Comparison of ENCODE assay signal across 13 cellular contexts in the genomic region with DNA sequence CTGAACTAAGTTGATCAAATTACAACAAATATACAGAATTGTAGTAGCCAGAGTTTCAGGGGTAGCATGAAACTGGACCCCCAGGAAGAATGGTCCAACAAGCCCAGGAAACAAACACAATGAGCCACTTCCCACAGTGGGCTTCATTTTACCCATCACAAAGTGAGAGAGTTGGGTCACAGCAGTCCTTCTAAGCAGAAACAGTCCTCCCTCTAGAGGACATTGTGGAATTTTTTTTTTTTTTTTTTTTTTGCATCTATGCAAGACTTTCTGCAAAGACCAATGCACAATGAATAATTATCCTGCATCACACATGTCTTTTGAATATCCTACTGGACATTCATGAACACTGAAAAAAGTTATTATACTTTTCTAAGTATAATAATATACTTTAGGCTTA.
A peak's percentile ranks its signal among the peaks of the same experiment; 100 is the strongest.
DNase-seq lines count a peak whose midpoint lies in the region; ATAC-seq, FAIRE-seq and TF ChIP-seq lines count a peak whose summit lies in the region.
"Had no signal": no experiment of that assay in that cellular context is flagged by ENCODE, and none has a peak within 500 bp of the region (broad histone marks: within the 10 kb centered on the region; RNA-seq: fewer than 3 reads in every experiment).

No MANE protein-coding gene starts in this region.

- H3K9ac ChIP-seq in HepG2 (ENCODE audit: insufficient read depth, low read depth, low read length) (no peak overlapping the region), endodermal cell (ENCODE audit: extremely low read depth, low read length, poor library complexity, severe bottlenecking) (no peak overlapping the region)

- H3K36me3 ChIP-seq in HepG2 (replicated peaks in 1 of 2; ENCODE audit: control insufficient read depth in 1 of 2, insufficient read depth in 2 of 2, low read length in 2 of 2) = no peaks in the 10 kb centered on the region
- no peaks in the 10 kb centered on the region for H3K36me3 ChIP-seq in right lobe of liver
- no peaks in the 10 kb centered on the region for H3K36me3 ChIP-seq in endodermal cell (ENCODE audit: control insufficient read depth, insufficient read depth, low read length)
- H3K36me3 ChIP-seq: spleen had no signal

- TF ChIP-seq EP300 in HepG2 (IDR thresholded peaks at IDR 0.05; ENCODE audit: low read depth in 2 of 2, low read length in 2 of 2) (no peak), HepG2 (CRISPR knock-in tag; IDR thresholded peaks at IDR 0.05; ENCODE audit: borderline replicate concordance) (no peak)

- H3K4me3 Mint-ChIP-seq in endodermal cell = no peak overlapping the region
- no peak overlapping the region for H3K4me3 Mint-ChIP-seq in stimulated activated memory B cell treated with anti-CD40 and anti-IgM and Interleukin-4, amounts not matched to agents 10 μg/mL and 1 μg/mL and 100 μg/mL, for 72 hours
- H3K4me3 Mint-ChIP-seq: activated naive CD8-positive, alpha-beta T cell treated with anti-CD3 and anti-CD28 coated beads, Interleukin-2, amount 10 ng/mL, durations not matched to agents 7 days and 5 days had no signal

- H3K27me3 Mint-ChIP-seq in endodermal cell (ENCODE audit: insufficient read depth) = no peaks in the 10 kb centered on the region
- H3K27me3 Mint-ChIP-seq in stimulated activated memory B cell treated with anti-CD40 and anti-IgM and Interleukin-4, amounts not matched to agents 10 μg/mL and 1 μg/mL and 100 μg/mL, for 72 hours = no peaks in the 10 kb centered on the region
- H3K27me3 Mint-ChIP-seq: activated naive CD8-positive, alpha-beta T cell treated with anti-CD3 and anti-CD28 coated beads, Interleukin-2, amount 10 ng/mL, durations not matched to agents 7 days and 5 days had no signal

- H3K4me2 ChIP-seq in HepG2 (ENCODE audit: low read depth, low read length) = no peak overlapping the region

- intact Hi-C loops in HepG2 (cut with micrococcal nuclease; ENCODE audit: unreplicated experiment) (no loop called here), right lobe of liver (cut with DNase I) (no loop called here)

- H3K4me1 ChIP-seq in HepG2 (ENCODE audit: insufficient read depth, low read length) (no peaks in the 10 kb centered on the region), right lobe of liver (no peaks in the 10 kb centered on the region), endodermal cell (ENCODE audit: control insufficient read depth, insufficient read depth, low read length) (no peaks in the 10 kb centered on the region)

- H3K4me3 ChIP-seq in HepG2 (replicated peaks in 1 of 3; ENCODE audit: insufficient read depth in 1 of 3, low read depth in 2 of 3, low read length in 3 of 3) = no peak overlapping the region
- no peak overlapping the region for H3K4me3 ChIP-seq in right lobe of liver
- no peak overlapping the region for H3K4me3 ChIP-seq in endodermal cell (ENCODE audit: low read length)
- H3K4me3 ChIP-seq: spleen had no signal

- H4K20me1 ChIP-seq in HepG2 (ENCODE audit: insufficient read depth, low read length) = no peaks in the 10 kb centered on the region

- CTCF ChIA-PET in HepG2 (lab: Yijun Ruan, JAX; ENCODE audit: low intra/inter-chr PET ratio, low total read pairs) = no interaction called here

- DNase-seq in HepG2 (ENCODE audit: low spot score) = no peak
- no peak for DNase-seq in right lobe of liver
- DNase-seq in NCI-H526 treated with DMSO at 0.1 percent for 48 hours (lab: John Stamatoyannopoulos, UW) = peak; percentile 19
- no peak for DNase-seq in endodermal cell
- DNase-seq in urothelium cell line (ENCODE audit: low spot score) = peak; percentile 21
- no peak for DNase-seq in RPMI8226
- DNase-seq in MV-4-11 (lab: John Stamatoyannopoulos, UW) = no peak
- DNase-seq: activated naive CD8-positive, alpha-beta T cell treated with anti-CD3 and anti-CD28 coated beads, Interleukin-2, amount 10 ng/mL, durations not matched to agents 7 days and 5 days; mesenchymal stem cell; spleen; stimulated activated naive CD4-positive, alpha-beta T cell treated with Interleukin-2 at 50 U/mL for 16 hours had no signal

- TF ChIP-seq POLR2A in HepG2 (IDR thresholded peaks at IDR 0.05; ENCODE audit: insufficient read depth in 1 of 2, low read depth in 2 of 2, low read length in 2 of 2) (no peak), right lobe of liver (IDR thresholded peaks at IDR 0.05) (no peak)

- POLR2A ChIA-PET in HepG2 (lab: Yijun Ruan, JAX) = no interaction called here

- 0 out of 2 replicates have a peak, but pooled peaks have one; percentile 14 for TF ChIP-seq CTCF in HepG2 (CRISPR knock-in tag; IDR thresholded peaks at IDR 0.05)
- TF ChIP-seq CTCF in right lobe of liver (IDR thresholded peaks at IDR 0.05) = peak in 1 of 4 donors; percentile 13
- peak; percentile 76 for TF ChIP-seq CTCF in endodermal cell (conservative IDR thresholded peaks at IDR 0.05)

- peak; percentile 41; the same call in 2 of the 3 replicates for ATAC-seq in HepG2
- ATAC-seq in right lobe of liver = no peak
- ATAC-seq in stimulated activated memory B cell treated with anti-CD40 and anti-IgM and Interleukin-4, amounts not matched to agents 10 μg/mL and 1 μg/mL and 100 μg/mL, for 72 hours = no peak
- ATAC-seq: activated CD4-positive, CD25-positive, alpha-beta regulatory T cell treated with anti-CD3 and anti-CD28 coated beads, Interleukin-2, amount 50 U/mL, for 24 hours had no signal

- H3K9me3 ChIP-seq in HepG2 (ENCODE audit: low read length) = no peaks in the 10 kb centered on the region
- H3K9me3 ChIP-seq in right lobe of liver = no peaks in the 10 kb centered on the region
- no peaks in the 10 kb centered on the region for H3K9me3 ChIP-seq in endodermal cell (ENCODE audit: control insufficient read depth, low read length)
- H3K9me3 ChIP-seq: spleen had no signal

- H3K27me3 ChIP-seq in HepG2 (ENCODE audit: control insufficient read depth in 1 of 2, insufficient read depth in 2 of 2, low read length in 2 of 2) (no peaks in the 10 kb centered on the region), right lobe of liver (no peaks in the 10 kb centered on the region), endodermal cell (ENCODE audit: control insufficient read depth, insufficient read depth, low read length, poor library complexity, severe bottlenecking) (no peaks in the 10 kb centered on the region)
- H3K27me3 ChIP-seq: spleen had no signal

- no peak overlapping the region for H2AFZ ChIP-seq in HepG2 (ENCODE audit: low read length)

- H3K27ac ChIP-seq in HepG2 (ENCODE audit: extremely low read length, insufficient read depth, low read length) = no peak overlapping the region
- H3K27ac ChIP-seq in right lobe of liver = no peak overlapping the region
- no peak overlapping the region for H3K27ac ChIP-seq in endodermal cell (ENCODE audit: low read depth, low read length)
- H3K27ac ChIP-seq: spleen had no signal

- H3K36me3 Mint-ChIP-seq in endodermal cell (ENCODE audit: low read depth) = no peaks in the 10 kb centered on the region
- H3K36me3 Mint-ChIP-seq in stimulated activated memory B cell treated with anti-CD40 and anti-IgM and Interleukin-4, amounts not matched to agents 10 μg/mL and 1 μg/mL and 100 μg/mL, for 72 hours = no peaks in the 10 kb centered on the region
- H3K36me3 Mint-ChIP-seq: activated naive CD8-positive, alpha-beta T cell treated with anti-CD3 and anti-CD28 coated beads, Interleukin-2, amount 10 ng/mL, durations not matched to agents 7 days and 5 days had no signal

- H3K9me3 Mint-ChIP-seq in endodermal cell = no peaks in the 10 kb centered on the region
- peaks cover 3% of the 10 kb centered on the region for H3K9me3 Mint-ChIP-seq in stimulated activated memory B cell treated with anti-CD40 and anti-IgM and Interleukin-4, amounts not matched to agents 10 μg/mL and 1 μg/mL and 100 μg/mL, for 72 hours

- in situ Hi-C loops in HepG2 (cut with HindIII; ENCODE audit: extremely low pct_ligation_motif_present, low pct_unique_long_range_greater_than_20kb) = loop anchor here (25.0 kb wide), 1 partner anchor 640 kb away; no protein-coding TSS in a partner anchor

- H3K4me1 Mint-ChIP-seq in endodermal cell = peaks cover 3% of the 10 kb centered on the region
- H3K4me1 Mint-ChIP-seq in stimulated activated memory B cell treated with anti-CD40 and anti-IgM and Interleukin-4, amounts not matched to agents 10 μg/mL and 1 μg/mL and 100 μg/mL, for 72 hours = peaks cover 8% of the 10 kb centered on the region

- no peak overlapping the region for H3K27ac Mint-ChIP-seq in endodermal cell
- no peak overlapping the region for H3K27ac Mint-ChIP-seq in stimulated activated memory B cell treated with anti-CD40 and anti-IgM and Interleukin-4, amounts not matched to agents 10 μg/mL and 1 μg/mL and 100 μg/mL, for 72 hours
- H3K27ac Mint-ChIP-seq: activated naive CD8-positive, alpha-beta T cell treated with anti-CD3 and anti-CD28 coated beads, Interleukin-2, amount 10 ng/mL, durations not matched to agents 7 days and 5 days had no signal

- BruUV-seq in HepG2 (replicated peaks; lab: Mats Ljungman, UMichigan) = no TSS peak

- FAIRE-seq in HepG2 (lab: Jason Lieb, UNC) (no peak), urothelium cell line (lab: Jason Lieb, UNC) (no peak)

- no peak for TF ChIP-seq RAD21 in HepG2 (CRISPR knock-in tag; IDR thresholded peaks at IDR 0.05)

- H3K79me2 ChIP-seq in HepG2 (ENCODE audit: insufficient read depth, low read length) = no peaks in the 10 kb centered on the region

TF ChIP-seq in HepG2, 621 proteins besides CTCF, POLR2A, EP300 and RAD21 (continues in another document):
- TF ChIP-seq, protein P1, sequence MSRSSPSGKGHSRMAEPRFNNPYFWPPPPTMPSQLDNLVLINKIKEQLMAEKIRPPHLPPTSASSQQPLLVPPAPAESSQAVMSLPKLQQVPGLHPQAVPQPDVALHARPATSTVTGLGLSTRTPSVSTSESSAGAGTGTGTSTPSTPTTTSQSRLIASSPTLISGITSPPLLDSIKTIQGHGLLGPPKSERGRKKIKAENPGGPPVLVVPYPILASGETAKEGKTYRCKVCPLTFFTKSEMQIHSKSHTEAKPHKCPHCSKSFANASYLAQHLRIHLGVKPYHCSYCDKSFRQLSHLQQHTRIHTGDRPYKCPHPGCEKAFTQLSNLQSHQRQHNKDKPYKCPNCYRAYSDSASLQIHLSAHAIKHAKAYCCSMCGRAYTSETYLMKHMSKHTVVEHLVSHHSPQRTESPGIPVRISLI (CRISPR knock-in tag; IDR thresholded peaks at IDR 0.05; ENCODE audit: borderline replicate concordance) = peak; percentile 37; the same call in 1 of the 2 replicates

Comparison
In these comparisons a context has a peak if more than half of its experiments do, and no peak if none do; other contexts are left out.
1. DNase-seq: peak in NCI-H526 treated with DMSO at 0.1 percent for 48 hours (single experiment) and urothelium cell line (single experiment); none in HepG2 (single experiment), right lobe of liver (0 of 3), endodermal cell (single experiment), RPMI8226 (single experiment) and MV-4-11 (single experiment).